ENCODE assay signal across 9 cellular contexts in genomic region chr16:83113317-83113716, GRCh38.
DNase-seq lines count a peak whose midpoint lies in the region; ATAC-seq and TF ChIP-seq lines count a peak whose summit lies in the region.
"Had no signal": no experiment of that assay in that cellular context is flagged by ENCODE, and none has a peak within 500 bp of the region (broad histone marks: within the 10 kb centered on the region; RNA-seq: fewer than 3 reads in every experiment).

No MANE protein-coding gene starts in this region.

- TF ChIP-seq CTCF in natural killer cell (IDR thresholded peaks at IDR 0.05), result peak; percentile 44
- peak; percentile 64 for TF ChIP-seq CTCF in VCaP (conservative IDR thresholded peaks at IDR 0.05)

- no peak for DNase-seq in natural killer cell
- DNase-seq in natural killer cell treated with Interleukin-12 subunit alpha and Interleukin-12 subunit beta and Interleukin-15 and Interleukin-18, amount 100 ng/mL, for 72 hours (ENCODE audit: low spot score), result no peak
- peak; percentile 41 to 53 for DNase-seq in hippocampal formation (lab: John Stamatoyannopoulos, UW)
- no peak for DNase-seq in stimulated activated naive CD8-positive, alpha-beta T cell treated with anti-CD3 and anti-CD28 coated beads, Interleukin-15, Interleukin-2, amounts not matched to agents 100 U/mL and 50 U/mL, for 24 hours
- no peak for DNase-seq in naive thymus-derived CD8-positive, alpha-beta T cell

- peaks cover 27 to 35% of the 10 kb centered on the region in 2 donors for H3K27me3 Mint-ChIP-seq in natural killer cell (ENCODE audit: low read depth in 2 of 2)
- H3K27me3 Mint-ChIP-seq in natural killer cell treated with Interleukin-12 subunit alpha and Interleukin-12 subunit beta and Interleukin-15 and Interleukin-18, amount 100 ng/mL, for 72 hours, result peaks cover 23 to 40% of the 10 kb centered on the region in 2 donors
- H3K27me3 Mint-ChIP-seq in naive thymus-derived CD8-positive, alpha-beta T cell, result peaks cover 3 to 20% (median 8%) of the 10 kb centered on the region in 5 donors

- no peak overlapping the region for H3K27ac ChIP-seq in VCaP
- H3K27ac ChIP-seq: skin epidermis had no signal

- no peaks in the 10 kb centered on the region for H3K9me3 Mint-ChIP-seq in natural killer cell
- H3K9me3 Mint-ChIP-seq in natural killer cell treated with Interleukin-12 subunit alpha and Interleukin-12 subunit beta and Interleukin-15 and Interleukin-18, amount 100 ng/mL, for 72 hours, result no peaks in the 10 kb centered on the region
- H3K9me3 Mint-ChIP-seq in naive thymus-derived CD8-positive, alpha-beta T cell, result peaks cover 0 to 7% (median 0%) of the 10 kb centered on the region in 9 donors

- intact Hi-C loops in natural killer cell (cut with micrococcal nuclease), result loop anchor here (2.0 kb wide), 1 partner anchor 101 kb away; no protein-coding TSS in a partner anchor

- H3K27ac Mint-ChIP-seq in natural killer cell, result no peak overlapping the region
- no peak overlapping the region for H3K27ac Mint-ChIP-seq in natural killer cell treated with Interleukin-12 subunit alpha and Interleukin-12 subunit beta and Interleukin-15 and Interleukin-18, amount 100 ng/mL, for 72 hours
- H3K27ac Mint-ChIP-seq in naive thymus-derived CD8-positive, alpha-beta T cell, result no peak overlapping the region

- no peak overlapping the region for H3K4me3 Mint-ChIP-seq in natural killer cell
- no peak overlapping the region for H3K4me3 Mint-ChIP-seq in natural killer cell treated with Interleukin-12 subunit alpha and Interleukin-12 subunit beta and Interleukin-15 and Interleukin-18, amount 100 ng/mL, for 72 hours
- H3K4me3 Mint-ChIP-seq in naive thymus-derived CD8-positive, alpha-beta T cell, result no peak overlapping the region

- POLR2A ChIA-PET in naive thymus-derived CD8-positive, alpha-beta T cell (lab: Charles Lee), result no interaction called here

- no peaks in the 10 kb centered on the region for H3K36me3 Mint-ChIP-seq in natural killer cell
- H3K36me3 Mint-ChIP-seq in natural killer cell treated with Interleukin-12 subunit alpha and Interleukin-12 subunit beta and Interleukin-15 and Interleukin-18, amount 100 ng/mL, for 72 hours, result no peaks in the 10 kb centered on the region
- H3K36me3 Mint-ChIP-seq in naive thymus-derived CD8-positive, alpha-beta T cell, result peaks cover 0 to 4% (median 0%) of the 10 kb centered on the region in 3 donors

- peaks cover 16 to 23% of the 10 kb centered on the region in 2 donors for H3K4me1 Mint-ChIP-seq in natural killer cell
- H3K4me1 Mint-ChIP-seq in natural killer cell treated with Interleukin-12 subunit alpha and Interleukin-12 subunit beta and Interleukin-15 and Interleukin-18, amount 100 ng/mL, for 72 hours (ENCODE audit: low read depth in 2 of 2), result peaks cover 12 to 29% of the 10 kb centered on the region in 2 donors
- no peaks in the 10 kb centered on the region for H3K4me1 Mint-ChIP-seq in naive thymus-derived CD8-positive, alpha-beta T cell

- peak in 2 of 3 donors; percentile 47 to 53 for ATAC-seq in natural killer cell
- no peak for ATAC-seq in natural killer cell treated with Interleukin-12 subunit alpha and Interleukin-12 subunit beta and Interleukin-15 and Interleukin-18, amount 100 ng/mL, for 72 hours
- ATAC-seq in GM18858 (IDR thresholded peaks at IDR 0.05; ENCODE audit: unreplicated experiment), result no peak
- ATAC-seq in stimulated activated naive CD8-positive, alpha-beta T cell treated with anti-CD3 and anti-CD28 coated beads, Interleukin-15, Interleukin-2, amounts not matched to agents 100 U/mL and 50 U/mL, for 24 hours, result no peak
- no peak for ATAC-seq in GM21390 (IDR thresholded peaks at IDR 0.05; ENCODE audit: unreplicated experiment)
- ATAC-seq in naive thymus-derived CD8-positive, alpha-beta T cell, result no peak

Comparison
In these comparisons a context has a peak if more than half of its experiments do, and no peak if none do; other contexts are left out.
1. ATAC-seq: peak in natural killer cell (2 of 3); none in natural killer cell treated with Interleukin-12 subunit alpha and Interleukin-12 subunit beta and Interleukin-15 and Interleukin-18, amount 100 ng/mL, for 72 hours (0 of 2), GM18858 (single experiment), stimulated activated naive CD8-positive, alpha-beta T cell treated with anti-CD3 and anti-CD28 coated beads, Interleukin-15, Interleukin-2, amounts not matched to agents 100 U/mL and 50 U/mL, for 24 hours (single experiment), GM21390 (single experiment) and naive thymus-derived CD8-positive, alpha-beta T cell (0 of 2).
2. DNase-seq: peak in hippocampal formation (2 of 2); none in natural killer cell (single experiment), natural killer cell treated with Interleukin-12 subunit alpha and Interleukin-12 subunit beta and Interleukin-15 and Interleukin-18, amount 100 ng/mL, for 72 hours (single experiment), stimulated activated naive CD8-positive, alpha-beta T cell treated with anti-CD3 and anti-CD28 coated beads, Interleukin-15, Interleukin-2, amounts not matched to agents 100 U/mL and 50 U/mL, for 24 hours (single experiment) and naive thymus-derived CD8-positive, alpha-beta T cell (0 of 10).